1 cellular context compared by ENCODE assay signal in the genomic region with DNA sequence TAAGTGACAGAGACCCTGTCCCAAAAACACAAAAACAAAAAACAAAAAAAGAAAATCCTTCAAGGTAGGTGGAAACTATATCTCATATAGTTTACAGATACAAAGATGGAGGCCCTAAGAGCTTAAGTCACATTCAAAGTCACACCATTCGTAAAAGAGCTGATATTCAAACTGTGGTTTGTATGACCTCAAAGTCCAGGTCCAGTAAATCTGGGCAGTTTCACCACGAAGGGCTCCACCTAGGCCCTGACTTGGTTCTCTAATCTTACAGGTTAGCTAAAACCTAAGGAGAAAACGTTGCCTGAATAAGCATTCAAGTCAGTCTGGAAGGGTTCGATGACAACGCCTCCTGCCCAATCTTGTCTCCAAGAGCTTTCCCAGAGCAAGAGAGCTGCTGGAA.
TF ChIP-seq lines count a peak whose summit lies in the region.

No MANE protein-coding gene starts in this region.

TF ChIP-seq in GM23338, 12 proteins besides CTCF, POLR2A, EP300 and RAD21 (continued from another document):
- TF ChIP-seq, protein P1, sequence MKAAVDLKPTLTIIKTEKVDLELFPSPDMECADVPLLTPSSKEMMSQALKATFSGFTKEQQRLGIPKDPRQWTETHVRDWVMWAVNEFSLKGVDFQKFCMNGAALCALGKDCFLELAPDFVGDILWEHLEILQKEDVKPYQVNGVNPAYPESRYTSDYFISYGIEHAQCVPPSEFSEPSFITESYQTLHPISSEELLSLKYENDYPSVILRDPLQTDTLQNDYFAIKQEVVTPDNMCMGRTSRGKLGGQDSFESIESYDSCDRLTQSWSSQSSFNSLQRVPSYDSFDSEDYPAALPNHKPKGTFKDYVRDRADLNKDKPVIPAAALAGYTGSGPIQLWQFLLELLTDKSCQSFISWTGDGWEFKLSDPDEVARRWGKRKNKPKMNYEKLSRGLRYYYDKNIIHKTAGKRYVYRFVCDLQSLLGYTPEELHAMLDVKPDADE (IDR thresholded peaks at IDR 0.05): no peak
TF ChIP-seq in GM23338: peak in this region for 0.
